1 cellular context compared by ENCODE assay signal in the genomic region with DNA sequence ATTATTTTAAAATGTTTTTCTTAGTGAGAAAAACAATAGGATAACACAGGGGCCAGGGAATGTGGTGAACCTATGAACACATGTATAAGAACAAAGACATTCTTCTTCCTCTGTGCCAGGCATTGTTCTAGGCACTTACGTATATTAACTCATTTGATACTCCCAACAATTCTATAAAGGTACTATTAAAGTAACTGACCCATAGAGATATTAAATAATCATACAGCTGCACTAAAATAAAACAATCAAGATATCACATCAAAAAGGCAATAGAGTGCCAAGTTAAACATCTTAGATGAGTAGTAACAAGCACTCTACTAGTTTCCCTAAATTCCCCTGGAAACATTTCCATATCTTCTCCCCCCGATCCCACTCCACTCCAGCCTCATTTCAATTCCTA.
TF ChIP-seq lines count a peak whose summit lies in the region.

No MANE protein-coding gene starts in this region.

TF ChIP-seq in Ishikawa, 13 proteins besides CTCF, POLR2A, EP300 and RAD21 (continued from another document):
- no peak for TF ChIP-seq REST (IDR thresholded peaks at IDR 0.05; ENCODE audit: low read depth)
TF ChIP-seq in Ishikawa: peak in this region for 3.
